1 cellular context compared by ENCODE assay signal in genomic region chr15:95868450-95868849, GRCh38.
TF ChIP-seq lines count a peak whose summit lies in the region.

No MANE protein-coding gene starts in this region.

TF ChIP-seq in GM23338, 12 proteins besides CTCF, POLR2A, EP300 and RAD21 (continued from another document):
- TF ChIP-seq ZNF462 (CRISPR knock-in tag; IDR thresholded peaks at IDR 0.05) (no peak), STAT1 (IDR thresholded peaks at IDR 0.05; ENCODE audit: unreplicated experiment) (no peak), ZNF331 (CRISPR knock-in tag; IDR thresholded peaks at IDR 0.05; ENCODE audit: low read depth) (no peak), NANOG (IDR thresholded peaks at IDR 0.05; ENCODE audit: borderline replicate concordance) (no peak), ZNF114 (CRISPR knock-in tag; IDR thresholded peaks at IDR 0.05) (no peak), EZH2phosphoT487 (IDR thresholded peaks at IDR 0.05; ENCODE audit: unreplicated experiment) (no peak), CREB1 (CRISPR knock-in tag; IDR thresholded peaks at IDR 0.05; ENCODE audit: low read depth) (no peak), POLR2AphosphoS5 (IDR thresholded peaks at IDR 0.05; ENCODE audit: low read depth) (no peak)
